In genomic region chr17:22718689-22719088, GRCh38 we compare ENCODE assay signal across 27 cellular contexts.
"Had no signal": no experiment of that assay in that cellular context is flagged by ENCODE, and none has a peak within 500 bp of the region (broad histone marks: within the 10 kb centered on the region; RNA-seq: fewer than 3 reads in every experiment).

No MANE protein-coding gene starts in this region.

- H3K9me3 ChIP-seq: testis, thyroid gland, uterus, vagina had no signal

- DNase-seq: stimulated activated CD4-positive, alpha-beta T cell treated with anti-CD3 and anti-CD28 coated beads, Interleukin-2, amount 100 ng/mL, for 48 hours; stimulated activated CD4-positive, alpha-beta T cell treated with anti-CD3 and anti-CD28 coated beads, Interleukin-4, amount 100 ng/mL, for 1 hour; stimulated activated CD4-positive, alpha-beta T cell treated with anti-CD3 and anti-CD28 coated beads, Interleukin-4, amount 100 ng/mL, for 24 hours; stimulated activated CD4-positive, alpha-beta T cell treated with anti-CD3 and anti-CD28 coated beads, Interleukin-4, amount 100 ng/mL, for 4 hours; stimulated activated CD8-positive, alpha-beta memory T cell treated with anti-CD3 and anti-CD28 coated beads, Interleukin-4, amount 100 ng/mL, for 48 hours; stimulated activated naive B cell treated with anti-CD40 and anti-IgM and Interleukin-4, amounts not matched to agents 10 μg/mL and 1 μg/mL and 100 μg/mL, for 72 hours; stimulated activated naive CD4-positive, alpha-beta T cell; stimulated activated naive CD4-positive, alpha-beta T cell treated with Interleukin-2 at 50 U/mL for 16 hours; stimulated activated naive CD8-positive, alpha-beta T cell treated with anti-CD3 and anti-CD28 coated beads, Interleukin-15, amount 100 ng/mL, for 72 hours; stimulated activated naive CD8-positive, alpha-beta T cell treated with anti-CD3 and anti-CD28 coated beads, Interleukin-15, Interleukin-2, amounts not matched to agents 100 U/mL and 50 U/mL, for 24 hours; stomach; substantia nigra; testis; thyroid gland; tibial artery; transverse colon; trophoblast cell; upper lobe of left lung; upper lobe of right lung; uterus had no signal

- H3K4me1 ChIP-seq: stomach, suprapubic skin, testis, thyroid gland, tibial artery, tibial nerve, transverse colon, upper lobe of left lung, upper lobe of right lung, uterus, vagina had no signal

- H3K27ac ChIP-seq: stomach, suprapubic skin, testis, thoracic aorta, thyroid gland, tibial artery, tibial nerve, transverse colon, upper lobe of left lung, upper lobe of right lung, uterus, vagina had no signal

- ATAC-seq: stimulated activated effector memory CD8-positive, alpha-beta T cell treated with anti-CD3 and anti-CD28 coated beads, Interleukin-12 subunit alpha, Interleukin-12 subunit beta, amount 100 ng/mL, for 72 hours; stimulated activated memory B cell treated with anti-CD40 and anti-IgM and Interleukin-4, amounts not matched to agents 10 μg/mL and 1 μg/mL and 100 μg/mL, for 72 hours; stimulated activated naive B cell treated with anti-CD40 and anti-IgM and Interleukin-4, amounts not matched to agents 10 μg/mL and 1 μg/mL and 100 μg/mL, for 72 hours; stimulated activated naive CD8-positive, alpha-beta T cell treated with anti-CD3 and anti-CD28 coated beads, Interleukin-15, amount 100 ng/mL, for 72 hours; stimulated activated naive CD8-positive, alpha-beta T cell treated with anti-CD3 and anti-CD28 coated beads, Interleukin-15, Interleukin-2, amounts not matched to agents 100 U/mL and 50 U/mL, for 24 hours; upper lobe of right lung had no signal

- H3K27me3 ChIP-seq: stomach, suprapubic skin, testis, thyroid gland, tibial artery, tibial nerve, transverse colon, upper lobe of left lung, upper lobe of right lung, uterus, vagina had no signal

- FAIRE-seq: urothelium cell line had no signal

- H3K4me3 ChIP-seq: stomach, suprapubic skin, testis, thoracic aorta, thyroid gland, tibial artery, tibial nerve, transverse colon, upper lobe of left lung, upper lobe of right lung, uterus, vagina had no signal

- H3K36me3 ChIP-seq: stomach, suprapubic skin, thoracic aorta, thyroid gland, tibial artery, tibial nerve, transverse colon, upper lobe of left lung, upper lobe of right lung, uterus, vagina had no signal
